ENCODE assay signal across 18 cellular contexts in genomic region chr12:20593611-20594010, GRCh38.
DNase-seq lines count a peak whose midpoint lies in the region; TF ChIP-seq lines count a peak whose summit lies in the region.
"Had no signal": no experiment of that assay in that cellular context is flagged by ENCODE, and none has a peak within 500 bp of the region (broad histone marks: within the 10 kb centered on the region; RNA-seq: fewer than 3 reads in every experiment).

No MANE protein-coding gene starts in this region.

- H3K27ac Mint-ChIP-seq in glutamatergic neuron (ENCODE audit: unreplicated experiment): peak overlapping the region; percentile 24
- peak overlapping the region; percentile 33 for H3K27ac Mint-ChIP-seq in progenitor cell of endocrine pancreas
- H3K27ac Mint-ChIP-seq: B cell; CD4-positive, alpha-beta T cell; CD8-positive, alpha-beta T cell had no signal

- H3K27me3 Mint-ChIP-seq in glutamatergic neuron (ENCODE audit: unreplicated experiment) (peaks cover 2% of the 10 kb centered on the region), progenitor cell of endocrine pancreas (no peaks in the 10 kb centered on the region)
- H3K27me3 Mint-ChIP-seq: B cell; CD4-positive, alpha-beta T cell had no signal

- no peak for TF ChIP-seq RAD21 in Ishikawa (IDR thresholded peaks at IDR 0.05; ENCODE audit: low read depth)

- peaks cover 3% of the 10 kb centered on the region for H3K9me3 Mint-ChIP-seq in glutamatergic neuron (ENCODE audit: unreplicated experiment)
- no peaks in the 10 kb centered on the region for H3K9me3 Mint-ChIP-seq in progenitor cell of endocrine pancreas (ENCODE audit: low read depth)
- H3K9me3 Mint-ChIP-seq: CD4-positive, alpha-beta T cell; CD8-positive, alpha-beta T cell had no signal

- no peak for TF ChIP-seq EP300 in Ishikawa (IDR thresholded peaks at IDR 0.05; ENCODE audit: borderline replicate concordance)

- no peak for DNase-seq in glutamatergic neuron
- no peak for DNase-seq in progenitor cell of endocrine pancreas (ENCODE audit: low spot score, unreplicated experiment)
- DNase-seq in NCI-H2196 (lab: John Stamatoyannopoulos, UW; ENCODE audit: unreplicated experiment): no peak
- DNase-seq in mesenteric fat pad (ENCODE audit: low spot score): no peak
- no peak for DNase-seq in HPDE6-E6E7 (ENCODE audit: extremely low spot score)
- DNase-seq: AML-193; Caco-2; Calu3; CD4-positive, alpha-beta T cell; CD8-positive, alpha-beta T cell; DMS153; DMS53; DMS79; DND-41; EL; GDM1 had no signal

- no peaks in the 10 kb centered on the region for H3K36me3 Mint-ChIP-seq in glutamatergic neuron (ENCODE audit: unreplicated experiment)
- H3K36me3 Mint-ChIP-seq in progenitor cell of endocrine pancreas (ENCODE audit: insufficient read depth): peaks cover 7% of the 10 kb centered on the region
- H3K36me3 Mint-ChIP-seq: CD8-positive, alpha-beta T cell had no signal

- no peak overlapping the region for H3K4me3 Mint-ChIP-seq in glutamatergic neuron (ENCODE audit: unreplicated experiment)
- H3K4me3 Mint-ChIP-seq in progenitor cell of endocrine pancreas (ENCODE audit: low read depth): no peak overlapping the region
- H3K4me3 Mint-ChIP-seq: B cell; CD4-positive, alpha-beta T cell; CD8-positive, alpha-beta T cell had no signal

- no peak for TF ChIP-seq CTCF in glutamatergic neuron (IDR thresholded peaks at IDR 0.05; ENCODE audit: partially characterized antibody, unreplicated experiment)
- no peak for TF ChIP-seq CTCF in progenitor cell of endocrine pancreas (IDR thresholded peaks at IDR 0.05; ENCODE audit: unreplicated experiment)

- H3K4me1 Mint-ChIP-seq in glutamatergic neuron (ENCODE audit: low read depth, unreplicated experiment) (peaks cover 42% of the 10 kb centered on the region), progenitor cell of endocrine pancreas (ENCODE audit: low read depth) (peaks cover 18% of the 10 kb centered on the region)
- H3K4me1 Mint-ChIP-seq: B cell had no signal

TF ChIP-seq in Ishikawa, 13 proteins besides CTCF, POLR2A, EP300 and RAD21:
- TF ChIP-seq, protein P1, sequence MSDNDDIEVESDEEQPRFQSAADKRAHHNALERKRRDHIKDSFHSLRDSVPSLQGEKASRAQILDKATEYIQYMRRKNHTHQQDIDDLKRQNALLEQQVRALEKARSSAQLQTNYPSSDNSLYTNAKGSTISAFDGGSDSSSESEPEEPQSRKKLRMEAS (IDR thresholded peaks at IDR 0.05): no peak
- TF ChIP-seq, protein P2, sequence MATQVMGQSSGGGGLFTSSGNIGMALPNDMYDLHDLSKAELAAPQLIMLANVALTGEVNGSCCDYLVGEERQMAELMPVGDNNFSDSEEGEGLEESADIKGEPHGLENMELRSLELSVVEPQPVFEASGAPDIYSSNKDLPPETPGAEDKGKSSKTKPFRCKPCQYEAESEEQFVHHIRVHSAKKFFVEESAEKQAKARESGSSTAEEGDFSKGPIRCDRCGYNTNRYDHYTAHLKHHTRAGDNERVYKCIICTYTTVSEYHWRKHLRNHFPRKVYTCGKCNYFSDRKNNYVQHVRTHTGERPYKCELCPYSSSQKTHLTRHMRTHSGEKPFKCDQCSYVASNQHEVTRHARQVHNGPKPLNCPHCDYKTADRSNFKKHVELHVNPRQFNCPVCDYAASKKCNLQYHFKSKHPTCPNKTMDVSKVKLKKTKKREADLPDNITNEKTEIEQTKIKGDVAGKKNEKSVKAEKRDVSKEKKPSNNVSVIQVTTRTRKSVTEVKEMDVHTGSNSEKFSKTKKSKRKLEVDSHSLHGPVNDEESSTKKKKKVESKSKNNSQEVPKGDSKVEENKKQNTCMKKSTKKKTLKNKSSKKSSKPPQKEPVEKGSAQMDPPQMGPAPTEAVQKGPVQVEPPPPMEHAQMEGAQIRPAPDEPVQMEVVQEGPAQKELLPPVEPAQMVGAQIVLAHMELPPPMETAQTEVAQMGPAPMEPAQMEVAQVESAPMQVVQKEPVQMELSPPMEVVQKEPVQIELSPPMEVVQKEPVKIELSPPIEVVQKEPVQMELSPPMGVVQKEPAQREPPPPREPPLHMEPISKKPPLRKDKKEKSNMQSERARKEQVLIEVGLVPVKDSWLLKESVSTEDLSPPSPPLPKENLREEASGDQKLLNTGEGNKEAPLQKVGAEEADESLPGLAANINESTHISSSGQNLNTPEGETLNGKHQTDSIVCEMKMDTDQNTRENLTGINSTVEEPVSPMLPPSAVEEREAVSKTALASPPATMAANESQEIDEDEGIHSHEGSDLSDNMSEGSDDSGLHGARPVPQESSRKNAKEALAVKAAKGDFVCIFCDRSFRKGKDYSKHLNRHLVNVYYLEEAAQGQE (IDR thresholded peaks at IDR 0.05; ENCODE audit: low read depth): peak; percentile 18; the same call in 1 of the 2 replicates
TF ChIP-seq in Ishikawa: peak in this region for 1.
